In genomic region chr14:79376557-79376956, GRCh38 we compare ENCODE assay signal across 20 cellular contexts.
DNase-seq lines count a peak whose midpoint lies in the region; ATAC-seq and TF ChIP-seq lines count a peak whose summit lies in the region.
"Had no signal": no experiment of that assay in that cellular context is flagged by ENCODE, and none has a peak within 500 bp of the region (broad histone marks: within the 10 kb centered on the region; RNA-seq: fewer than 3 reads in every experiment).

No MANE protein-coding gene starts in this region.

- H3K4me3 ChIP-seq in SK-N-SH (ENCODE audit: low read depth in 2 of 2, low read length in 1 of 2) (no peak overlapping the region), HUES48 (ENCODE audit: low read depth, low read length) (no peak overlapping the region), choroid plexus epithelial cell (ENCODE audit: low read depth, low read length) (no peak overlapping the region)
- H3K4me3 ChIP-seq: A549, GM12878, K562 had no signal

- DNase-seq in SK-N-SH = no peak
- DNase-seq in NCI-H82 treated with DMSO at 0.1 percent for 48 hours (lab: John Stamatoyannopoulos, UW; ENCODE audit: unreplicated experiment) = peak; percentile 2
- peak; percentile 15 for DNase-seq in choroid plexus epithelial cell (ENCODE audit: low read depth)
- DNase-seq in GM03348 (ENCODE audit: low spot score) = no peak
- no peak for DNase-seq in NCI-H2029 (lab: John Stamatoyannopoulos, UW)
- DNase-seq: AML-193; CD4-positive, alpha-beta memory T cell; DMS79 treated with DMSO at 0.1 percent for 48 hours; GF-D8; H7; IMR-90 had no signal

- no peaks in the 10 kb centered on the region for H4K20me1 ChIP-seq in SK-N-SH (ENCODE audit: insufficient read depth)

- H3K79me2 ChIP-seq in SK-N-SH (ENCODE audit: insufficient read depth) = no peaks in the 10 kb centered on the region

- no peaks in the 10 kb centered on the region for H3K27me3 ChIP-seq in SK-N-SH (ENCODE audit: insufficient read depth)
- H3K27me3 ChIP-seq in HUES48 (ENCODE audit: control insufficient read depth, insufficient read depth, low read length) = no peaks in the 10 kb centered on the region

- H3K9ac ChIP-seq in SK-N-SH (no peak overlapping the region), HUES48 (ENCODE audit: low read depth, low read length) (no peak overlapping the region)

- no peak overlapping the region for H3K4me2 ChIP-seq in SK-N-SH
- H3K4me2 ChIP-seq: A549 had no signal

- H3K4me1 ChIP-seq in SK-N-SH (ENCODE audit: control insufficient read depth in 1 of 2, insufficient read depth in 2 of 2, low read depth in 1 of 2, low read length in 1 of 2) (no peaks in the 10 kb centered on the region; a peak in 1 of 4 replicates), HUES48 (ENCODE audit: control insufficient read depth, insufficient read depth, low read length) (peaks cover 61% of the 10 kb centered on the region)
- H3K4me1 ChIP-seq: A549 had no signal

- 45% methylated on average over 1 of the region's 1 CpG for WGBS in SK-N-SH (ENCODE audit: low lambda C conversion rate)

- POLR2A ChIA-PET in SK-N-SH (lab: Yijun Ruan, JAX) = no interaction called here

- no peaks in the 10 kb centered on the region for H3K9me2 ChIP-seq in SK-N-SH

- H3F3A ChIP-seq in SK-N-SH (replicated peaks; ENCODE audit: insufficient read depth) = no peaks in the 10 kb centered on the region

- H3K27ac ChIP-seq in SK-N-SH (ENCODE audit: low read depth in 2 of 2, low read length in 1 of 2) (no peak overlapping the region), HUES48 (ENCODE audit: low read depth, low read length) (peak overlapping the region; percentile 34)
- H3K27ac ChIP-seq: 22Rv1, A549, C4-2B had no signal

- no peak overlapping the region for H2AFZ ChIP-seq in SK-N-SH (ENCODE audit: low read depth)

- CTCF ChIA-PET in SK-N-SH (lab: Yijun Ruan, JAX) = no interaction called here

- H3K9me3 ChIP-seq in SK-N-SH = no peaks in the 10 kb centered on the region
- no peaks in the 10 kb centered on the region for H3K9me3 ChIP-seq in HUES48 (ENCODE audit: control insufficient read depth, insufficient read depth, low read length)
- H3K9me3 ChIP-seq: A549 had no signal

- TF ChIP-seq RAD21 in SK-N-SH (IDR thresholded peaks at IDR 0.05; ENCODE audit: low read length) = no peak

- ATAC-seq in SK-N-SH treated with all-trans-retinoic acid at 6 μM for 48 hours = no peak
- ATAC-seq in HG03342 (IDR thresholded peaks at IDR 0.05; ENCODE audit: unreplicated experiment) = no peak
- ATAC-seq: A549, GM12878, HCT116, K562 had no signal

- TF ChIP-seq EP300 in SK-N-SH (IDR thresholded peaks at IDR 0.05; ENCODE audit: borderline replicate concordance in 1 of 2, low read depth in 1 of 2, low read length in 1 of 2) = no peak

- no peak for TF ChIP-seq CTCF in SK-N-SH (IDR thresholded peaks at IDR 0.05)
- TF ChIP-seq CTCF in choroid plexus epithelial cell (conservative IDR thresholded peaks at IDR 0.05; ENCODE audit: low read depth, low read length) = no peak

- H3K36me3 ChIP-seq in SK-N-SH (replicated peaks in 1 of 2; ENCODE audit: control insufficient read depth in 1 of 2, insufficient read depth in 2 of 2, low read length in 1 of 2) = no peaks in the 10 kb centered on the region
- no peaks in the 10 kb centered on the region for H3K36me3 ChIP-seq in HUES48 (ENCODE audit: control insufficient read depth, insufficient read depth, low read length)

TF ChIP-seq in SK-N-SH, 30 proteins besides CTCF, POLR2A, EP300 and RAD21:
- TF ChIP-seq JUND (IDR thresholded peaks at IDR 0.05) = no peak
- no peak for TF ChIP-seq SMC3 (IDR thresholded peaks at IDR 0.05; ENCODE audit: low read depth, low read length)
- TF ChIP-seq FOXJ3 (CRISPR knock-in tag; IDR thresholded peaks at IDR 0.05) = no peak
- TF ChIP-seq REST (IDR thresholded peaks at IDR 0.05; ENCODE audit: low read depth, low read length) = peak; percentile 81

TF ChIP-seq in SK-N-SH treated with all-trans-retinoic acid at 6 μM for 48 hours, 23 proteins besides CTCF, POLR2A, EP300 and RAD21:
- TF ChIP-seq GLIS3 (CRISPR knock-in tag; IDR thresholded peaks at IDR 0.05) (no peak), SNAI2 (CRISPR knock-in tag; IDR thresholded peaks at IDR 0.05) (no peak), RARB (CRISPR knock-in tag; IDR thresholded peaks at IDR 0.05) (no peak), OSR1 (CRISPR knock-in tag; IDR thresholded peaks at IDR 0.05) (no peak), CSDC2 (CRISPR knock-in tag; IDR thresholded peaks at IDR 0.05) (no peak), TCF4 (CRISPR knock-in tag; IDR thresholded peaks at IDR 0.05; ENCODE audit: borderline replicate concordance) (no peak)
TF ChIP-seq in SK-N-SH treated with all-trans-retinoic acid at 6 μM for 48 hours: peak in this region for 0.

Comparison
In these comparisons a context has a peak if more than half of its experiments do, and no peak if none do; other contexts are left out.
1. DNase-seq: peak in NCI-H82 treated with DMSO at 0.1 percent for 48 hours (single experiment) and choroid plexus epithelial cell (single experiment); none in SK-N-SH (single experiment), GM03348 (single experiment) and NCI-H2029 (single experiment).